In the genomic region with DNA sequence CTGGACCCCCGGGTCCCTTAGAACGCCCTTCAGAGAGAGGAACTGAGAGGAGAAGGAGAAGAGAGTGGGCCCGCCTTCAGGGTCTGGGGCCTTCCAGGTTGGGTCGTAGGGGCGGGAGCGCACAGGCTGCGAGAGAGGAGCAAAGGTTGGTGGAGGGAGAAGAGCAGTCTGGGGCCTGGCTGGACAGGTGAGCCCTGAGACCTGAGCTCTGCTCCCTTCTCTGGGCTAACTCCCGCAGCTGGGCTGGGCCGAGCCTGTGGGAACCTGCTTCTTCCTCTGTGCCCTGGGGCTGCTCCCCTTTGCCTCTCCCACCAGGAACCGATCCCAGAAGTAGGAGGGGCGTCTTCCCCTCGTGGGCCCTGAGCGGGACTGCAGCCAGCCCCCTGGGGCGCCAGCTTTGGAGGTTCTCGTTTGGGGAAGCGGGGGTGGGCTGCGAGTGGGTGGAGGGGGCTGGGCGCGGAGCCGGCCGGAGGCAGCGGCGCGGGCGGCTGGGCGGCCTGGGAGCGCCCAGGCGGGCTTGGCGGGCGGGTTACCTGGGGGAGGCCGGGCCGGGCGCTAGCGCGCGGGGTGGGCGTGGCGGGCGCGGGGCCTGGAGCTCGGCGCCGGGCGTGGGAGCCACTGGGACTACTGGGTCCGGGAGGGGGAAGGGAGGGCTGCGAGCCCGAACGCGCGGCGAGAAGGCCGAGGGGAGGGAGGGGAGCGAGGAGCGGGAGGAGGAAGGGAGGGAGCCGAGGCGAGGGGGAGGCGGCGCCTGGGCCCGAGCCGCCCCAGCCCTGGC, we compare ENCODE assay signal across 8 cellular contexts. TPM values are rescaled to one million over a fixed set of nuclear protein-coding genes. Genes with fewer than 3 reads are reported as not detected.
A peak's percentile ranks its signal among the peaks of the same experiment; 100 is the strongest.
DNase-seq lines count a peak whose midpoint lies in the region; ATAC-seq and TF ChIP-seq lines count a peak whose summit lies in the region.

DDR1 (plus strand) TSS at position 777 of the 778 bp plus-strand sequence. CDS start 4,211 bp downstream, outside the sequence.

- H3K27ac Mint-ChIP-seq in CD14-positive monocyte (peak within 1 kb of the TSS in 1 of 7 donors; percentile 74), HFFc6 (peak within 1 kb of the TSS; percentile 87)

- H2AFZ ChIP-seq in neural cell (ENCODE audit: low read depth, low read length), result peak within 1 kb of the TSS; percentile 10

- peak within 1 kb of the TSS; percentile 99 for H3K9ac ChIP-seq in neural cell (ENCODE audit: low read length)

- no peak for DNase-seq in CD14-positive monocyte (ENCODE audit: low spot score)
- DNase-seq in HFFc6, result peak; percentile 18
- DNase-seq in Peyer's patch, result peak; percentile 57 to 89 (median 84)
- DNase-seq in activated naive CD4-positive, alpha-beta T cell treated with anti-CD3 and anti-CD28 coated beads, Interleukin-2, amount 50 U/mL, for 16 hours, result peak; percentile 51
- DNase-seq in transverse colon, result peak; percentile 83
- DNase-seq in GOT3 (lab: John Stamatoyannopoulos, UW), result no peak

- H3K79me2 ChIP-seq in neural cell (replicated peaks; ENCODE audit: insufficient read depth, low read length), result peaks cover 94% of the 10 kb centered on the region

- H3F3A ChIP-seq in neural cell (ENCODE audit: insufficient read depth, low read length, poor library complexity, severe bottlenecking), result peaks cover 26% of the 10 kb centered on the region

- H3K4me1 ChIP-seq in Peyer's patch (peaks cover 3 to 38% (median 26%) of the 10 kb centered on the region in 4 donors), gastroesophageal sphincter (peaks cover 0 to 62% (median 31%) of the 10 kb centered on the region in 3 donors), transverse colon (peaks cover 31 to 47% (median 35%) of the 10 kb centered on the region in 4 donors)

- H3K4me2 ChIP-seq in neural cell (ENCODE audit: low read length), result peak within 1 kb of the TSS; percentile 99

- in situ Hi-C loops in transverse colon (cut with MboI; ENCODE audit: low pct_ligation_motif_present in 1 of 4, low pct_unique_long_range_greater_than_20kb in 1 of 4, low sequenced_read_pairs in 3 of 4), result loop anchor here in 2 of 4 donors (25.0 kb wide), 1 partner anchor 147 kb away; the partner anchor contains the start of genes FLOT1 (in 2 of the 2) and IER3 (in 2 of the 2)

- no peaks in the 10 kb centered on the region for H3K9me2 ChIP-seq in neural cell (ENCODE audit: insufficient read depth, low read length)

- TF ChIP-seq CTCF in CD14-positive monocyte (IDR thresholded peaks at IDR 0.05) (no peak), HFFc6 (IDR thresholded peaks at IDR 0.05) (no peak), Peyer's patch (IDR thresholded peaks at IDR 0.05) (peak in 1 of 6 experiments; percentile 5), gastroesophageal sphincter (IDR thresholded peaks at IDR 0.05) (no peak), neural cell (IDR thresholded peaks at IDR 0.05; ENCODE audit: poor library complexity, severe bottlenecking) (no peak), transverse colon (IDR thresholded peaks at IDR 0.05) (peak in 1 of 5 experiments; percentile 15)

- H3K27ac ChIP-seq in Peyer's patch (peak within 1 kb of the TSS; percentile 88 to 94 (median 92)), gastroesophageal sphincter (peak within 1 kb of the TSS; percentile 90 to 96 (median 91)), neural cell (ENCODE audit: low read length) (peak within 1 kb of the TSS; percentile 100), transverse colon (peak within 1 kb of the TSS; percentile 89 to 96 (median 94))

- H3K27me3 ChIP-seq in Peyer's patch, result no peaks in the 10 kb centered on the region
- H3K27me3 ChIP-seq in gastroesophageal sphincter, result no peaks in the 10 kb centered on the region
- H3K27me3 ChIP-seq in neural cell (ENCODE audit: insufficient read depth, low read depth, low read length), result no peaks in the 10 kb centered on the region
- no peaks in the 10 kb centered on the region for H3K27me3 ChIP-seq in transverse colon

- TF ChIP-seq RAD21 in neural cell (conservative IDR thresholded peaks at IDR 0.05), result no peak

- H3K9me3 ChIP-seq in Peyer's patch, result no peaks in the 10 kb centered on the region
- H3K9me3 ChIP-seq in gastroesophageal sphincter, result no peaks in the 10 kb centered on the region
- no peaks in the 10 kb centered on the region for H3K9me3 ChIP-seq in neural cell (ENCODE audit: low read length)
- H3K9me3 ChIP-seq in transverse colon, result no peaks in the 10 kb centered on the region

- H3K4me3 ChIP-seq in Peyer's patch (peak within 1 kb of the TSS; percentile 65 to 93 (median 87)), gastroesophageal sphincter (peak within 1 kb of the TSS; percentile 85 to 93), neural cell (ENCODE audit: low read length) (peak within 1 kb of the TSS; percentile 72), transverse colon (peak within 1 kb of the TSS; percentile 70 to 97 (median 86))

- H3K36me3 ChIP-seq in Peyer's patch, result peaks cover 0 to 6% (median 0%) of the 10 kb centered on the region in 3 donors
- H3K36me3 ChIP-seq in gastroesophageal sphincter, result peaks cover 0 to 2% of the 10 kb centered on the region in 2 donors
- no peaks in the 10 kb centered on the region for H3K36me3 ChIP-seq in neural cell (ENCODE audit: insufficient read depth, low read length)
- H3K36me3 ChIP-seq in transverse colon, result no peaks in the 10 kb centered on the region

- peaks cover 0 to 5% of the 10 kb centered on the region in 2 donors for H3K36me3 Mint-ChIP-seq in CD14-positive monocyte
- no peaks in the 10 kb centered on the region for H3K36me3 Mint-ChIP-seq in HFFc6 (ENCODE audit: low read depth)

- 70% methylated on average over 2 of the region's 60 CpGs; no CpG with 5 or more reads in 1 of the 2 donors for WGBS in gastroesophageal sphincter (ENCODE audit: low coverage in 1 of 2), 2 donors
- 8 to 20% methylated on average over 1 to 29 of the region's 60 CpGs for WGBS in transverse colon (ENCODE audit: low coverage in 1 of 2), 2 donors

- H3K9me3 Mint-ChIP-seq in CD14-positive monocyte (peaks cover 0 to 5% (median 0%) of the 10 kb centered on the region in 7 donors), HFFc6 (no peaks in the 10 kb centered on the region)

- peaks cover 23% of the 10 kb centered on the region for H3K4me1 Mint-ChIP-seq in CD14-positive monocyte
- H3K4me1 Mint-ChIP-seq in HFFc6 (ENCODE audit: low read depth), result peaks cover 64% of the 10 kb centered on the region

- intact Hi-C loops in CD14-positive monocyte (cut with micrococcal nuclease) (loop anchor here in 1 of 2 donors (5.0 kb wide), 1 partner anchor 42 kb away; no protein-coding TSS in a partner anchor), transverse colon (cut with DNase I; ENCODE audit: low total_unique reads) (loop anchor here (10.0 kb wide), 1 partner anchor 209 kb away; the partner anchor contains the start of gene DHX16)

- H3K4me3 Mint-ChIP-seq in CD14-positive monocyte (peak within 1 kb of the TSS; percentile 80 to 86), HFFc6 (peak within 1 kb of the TSS; percentile 83)

- peaks cover 36 to 58% (median 40%) of the 10 kb centered on the region in 3 donors for H3K27me3 Mint-ChIP-seq in CD14-positive monocyte (ENCODE audit: low read depth in 3 of 3)
- peaks cover 3% of the 10 kb centered on the region for H3K27me3 Mint-ChIP-seq in HFFc6 (ENCODE audit: insufficient read depth)

- H4K20me1 ChIP-seq in neural cell (ENCODE audit: insufficient read depth), result peaks cover 2% of the 10 kb centered on the region

- TF ChIP-seq EP300 in gastroesophageal sphincter (IDR thresholded peaks at IDR 0.05), result no peak
- TF ChIP-seq EP300 in neural cell (conservative IDR thresholded peaks at IDR 0.05; ENCODE audit: poor library complexity, severe bottlenecking), result no peak
- TF ChIP-seq EP300 in transverse colon (IDR thresholded peaks at IDR 0.05; ENCODE audit: low read depth), result no peak

- peak; percentile 83 for ATAC-seq in gastroesophageal sphincter

- TF ChIP-seq POLR2A in Peyer's patch (IDR thresholded peaks at IDR 0.05) (peak; percentile 60 to 63), gastroesophageal sphincter (IDR thresholded peaks at IDR 0.05) (no peak), transverse colon (IDR thresholded peaks at IDR 0.05) (peak; percentile 73)

TF ChIP-seq in neural cell, 6 proteins besides CTCF, POLR2A, EP300 and RAD21:
- TF ChIP-seq SMC3 (conservative IDR thresholded peaks at IDR 0.05; ENCODE audit: poor library complexity) (no peak), POLR2AphosphoS5 (IDR thresholded peaks at IDR 0.05) (no peak), EZH2 (IDR thresholded peaks at IDR 0.05; ENCODE audit: borderline replicate concordance, insufficient read depth, low read length, poor library complexity, severe bottlenecking) (no peak), MXI1 (conservative IDR thresholded peaks at IDR 0.05; ENCODE audit: poor library complexity, severe bottlenecking) (no peak), TAF1 (IDR thresholded peaks at IDR 0.05; ENCODE audit: low read depth) (no peak)
- TF ChIP-seq, protein P1, sequence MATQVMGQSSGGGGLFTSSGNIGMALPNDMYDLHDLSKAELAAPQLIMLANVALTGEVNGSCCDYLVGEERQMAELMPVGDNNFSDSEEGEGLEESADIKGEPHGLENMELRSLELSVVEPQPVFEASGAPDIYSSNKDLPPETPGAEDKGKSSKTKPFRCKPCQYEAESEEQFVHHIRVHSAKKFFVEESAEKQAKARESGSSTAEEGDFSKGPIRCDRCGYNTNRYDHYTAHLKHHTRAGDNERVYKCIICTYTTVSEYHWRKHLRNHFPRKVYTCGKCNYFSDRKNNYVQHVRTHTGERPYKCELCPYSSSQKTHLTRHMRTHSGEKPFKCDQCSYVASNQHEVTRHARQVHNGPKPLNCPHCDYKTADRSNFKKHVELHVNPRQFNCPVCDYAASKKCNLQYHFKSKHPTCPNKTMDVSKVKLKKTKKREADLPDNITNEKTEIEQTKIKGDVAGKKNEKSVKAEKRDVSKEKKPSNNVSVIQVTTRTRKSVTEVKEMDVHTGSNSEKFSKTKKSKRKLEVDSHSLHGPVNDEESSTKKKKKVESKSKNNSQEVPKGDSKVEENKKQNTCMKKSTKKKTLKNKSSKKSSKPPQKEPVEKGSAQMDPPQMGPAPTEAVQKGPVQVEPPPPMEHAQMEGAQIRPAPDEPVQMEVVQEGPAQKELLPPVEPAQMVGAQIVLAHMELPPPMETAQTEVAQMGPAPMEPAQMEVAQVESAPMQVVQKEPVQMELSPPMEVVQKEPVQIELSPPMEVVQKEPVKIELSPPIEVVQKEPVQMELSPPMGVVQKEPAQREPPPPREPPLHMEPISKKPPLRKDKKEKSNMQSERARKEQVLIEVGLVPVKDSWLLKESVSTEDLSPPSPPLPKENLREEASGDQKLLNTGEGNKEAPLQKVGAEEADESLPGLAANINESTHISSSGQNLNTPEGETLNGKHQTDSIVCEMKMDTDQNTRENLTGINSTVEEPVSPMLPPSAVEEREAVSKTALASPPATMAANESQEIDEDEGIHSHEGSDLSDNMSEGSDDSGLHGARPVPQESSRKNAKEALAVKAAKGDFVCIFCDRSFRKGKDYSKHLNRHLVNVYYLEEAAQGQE (IDR thresholded peaks at IDR 0.05; ENCODE audit: borderline replicate concordance), result no peak

RNA-seq across cellular contexts. Expression of gene DDR1, which starts in this region (rescaled TPM):
- polyA plus RNA-seq in CD14-positive monocyte (under 1 TPM; 0.39 to 0.51 TPM), neural cell (196 and 250 TPM in 2 replicates)
- 10 to 100 TPM; 28.0 to 42.5 (median 31.6) TPM for total RNA-seq in HFFc6 (2021; fragmentation: NEBNext Ultra II Directional; extraction: Animal tissue kit (Norgen Biotek cat#: 25700))
- total RNA-seq in Peyer's patch (100 to 1,000 TPM in 3 of 4 donors, 10 to 100 TPM in 1; 70.1 to 166 (median 143) TPM), gastroesophageal sphincter (10 to 100 TPM; 25.4 to 40.4 (median 30.9) TPM), transverse colon (100 to 1,000 TPM; 149 to 322 (median 230) TPM)
- 265 and 314 TPM in 2 replicates for polyA minus RNA-seq in neural cell

Comparison
In these comparisons a context has a peak if more than half of its experiments do, and no peak if none do; other contexts are left out.
1. RNA of gene DDR1 (polyA plus RNA-seq): 196 to 250 TPM in neural cell; 0.39 to 0.51 TPM in CD14-positive monocyte; every median in the first group is over 100 times any median in the second.
2. DNase-seq: peak in HFFc6 (single experiment), Peyer's patch (3 of 3), activated naive CD4-positive, alpha-beta T cell treated with anti-CD3 and anti-CD28 coated beads, Interleukin-2, amount 50 U/mL, for 16 hours (single experiment) and transverse colon (single experiment); none in CD14-positive monocyte (single experiment) and GOT3 (single experiment).
3. POLR2A ChIP-seq: peak in Peyer's patch (2 of 2) and transverse colon (single experiment); none in gastroesophageal sphincter (0 of 2).
4. Peak in every context shown above with its lines, with median percentiles within 50 percentile points of each other: H3K27ac ChIP-seq and H3K4me3 ChIP-seq.